In genomic region chr9:137028281-137029057, GRCh38 we compare ENCODE assay signal across 8 cellular contexts. TPM values are rescaled to one million over a fixed set of nuclear protein-coding genes. Genes with fewer than 3 reads are reported as not detected.
DNase-seq lines count a peak whose midpoint lies in the region; ATAC-seq and TF ChIP-seq lines count a peak whose summit lies in the region.

No MANE protein-coding gene starts in this region.

- H3K27ac ChIP-seq in testis: no peak overlapping the region

- H3K9me3 Mint-ChIP-seq in activated T-helper 2 cell treated with anti-CD3 and anti-CD28 coated beads, Interferon-gamma antibody, Interleukin-2, Interleukin-4, amounts not matched to agents 10 μg/mL and 5 μg/mL and 100 μg/mL, durations not matched to agents 14 hours and 24 hours and 36 hours: no peaks in the 10 kb centered on the region
- H3K9me3 Mint-ChIP-seq in neural crest cell: no peaks in the 10 kb centered on the region

- peak; percentile 33 for ATAC-seq in HG03439 (IDR thresholded peaks at IDR 0.05; ENCODE audit: unreplicated experiment)

- H3K9me3 ChIP-seq in testis: no peaks in the 10 kb centered on the region

- TF ChIP-seq CTCF in GM12873 (IDR thresholded peaks at IDR 0.05; ENCODE audit: insufficient read depth, low read depth, low read length, missing control alignments): peak; percentile 73
- no peak for TF ChIP-seq CTCF in foreskin fibroblast (IDR thresholded peaks at IDR 0.05; ENCODE audit: low read depth, low read length)
- peak; percentile 33 for TF ChIP-seq CTCF in neural crest cell (conservative IDR thresholded peaks at IDR 0.05)
- TF ChIP-seq CTCF in testis (IDR thresholded peaks at IDR 0.05): peak in 1 of 3 experiments; percentile 67

- peaks cover 28% of the 10 kb centered on the region for H3K4me1 ChIP-seq in testis

- DNase-seq in OCI-M1 (lab: John Stamatoyannopoulos, UW): peak; percentile 65
- peak; percentile 65 for DNase-seq in activated T-helper 2 cell treated with anti-CD3 and anti-CD28 coated beads, Interferon-gamma antibody, Interleukin-2, Interleukin-4, amounts not matched to agents 10 μg/mL and 5 μg/mL and 100 μg/mL, durations not matched to agents 14 hours and 24 hours and 36 hours (ENCODE audit: low spot score)
- DNase-seq in foreskin fibroblast: peak; percentile 50 to 83
- DNase-seq in neural crest cell (ENCODE audit: low read depth, low spot score): peak; percentile 57
- peak; percentile 71 for DNase-seq in testis
- DNase-seq in SHP77 treated with DMSO at 0.1 percent for 48 hours (lab: John Stamatoyannopoulos, UW): no peak

- peaks cover 2% of the 10 kb centered on the region for H3K27me3 Mint-ChIP-seq in activated T-helper 2 cell treated with anti-CD3 and anti-CD28 coated beads, Interferon-gamma antibody, Interleukin-2, Interleukin-4, amounts not matched to agents 10 μg/mL and 5 μg/mL and 100 μg/mL, durations not matched to agents 14 hours and 24 hours and 36 hours (ENCODE audit: low read depth)
- no peaks in the 10 kb centered on the region for H3K27me3 Mint-ChIP-seq in neural crest cell (ENCODE audit: low read depth)

- no peak overlapping the region for H3K27ac Mint-ChIP-seq in activated T-helper 2 cell treated with anti-CD3 and anti-CD28 coated beads, Interferon-gamma antibody, Interleukin-2, Interleukin-4, amounts not matched to agents 10 μg/mL and 5 μg/mL and 100 μg/mL, durations not matched to agents 14 hours and 24 hours and 36 hours
- no peak overlapping the region for H3K27ac Mint-ChIP-seq in neural crest cell (ENCODE audit: unreplicated experiment)

- H3K36me3 Mint-ChIP-seq in activated T-helper 2 cell treated with anti-CD3 and anti-CD28 coated beads, Interferon-gamma antibody, Interleukin-2, Interleukin-4, amounts not matched to agents 10 μg/mL and 5 μg/mL and 100 μg/mL, durations not matched to agents 14 hours and 24 hours and 36 hours (ENCODE audit: low read depth): no peaks in the 10 kb centered on the region
- H3K36me3 Mint-ChIP-seq in neural crest cell (ENCODE audit: low read depth): no peaks in the 10 kb centered on the region

- H3K27me3 ChIP-seq in testis: no peaks in the 10 kb centered on the region

- H3K4me3 Mint-ChIP-seq in activated T-helper 2 cell treated with anti-CD3 and anti-CD28 coated beads, Interferon-gamma antibody, Interleukin-2, Interleukin-4, amounts not matched to agents 10 μg/mL and 5 μg/mL and 100 μg/mL, durations not matched to agents 14 hours and 24 hours and 36 hours (ENCODE audit: low read depth): peak overlapping the region; percentile 73
- peak overlapping the region; percentile 76 for H3K4me3 Mint-ChIP-seq in neural crest cell

- H3K4me1 Mint-ChIP-seq in activated T-helper 2 cell treated with anti-CD3 and anti-CD28 coated beads, Interferon-gamma antibody, Interleukin-2, Interleukin-4, amounts not matched to agents 10 μg/mL and 5 μg/mL and 100 μg/mL, durations not matched to agents 14 hours and 24 hours and 36 hours (ENCODE audit: low read depth): peaks cover 28% of the 10 kb centered on the region
- H3K4me1 Mint-ChIP-seq in neural crest cell: peaks cover 8% of the 10 kb centered on the region

- TF ChIP-seq POLR2A in testis (IDR thresholded peaks at IDR 0.05): no peak

- intact Hi-C loops in activated T-helper 2 cell treated with anti-CD3 and anti-CD28 coated beads, Interferon-gamma antibody, Interleukin-2, Interleukin-4, amounts not matched to agents 10 μg/mL and 5 μg/mL and 100 μg/mL, durations not matched to agents 14 hours and 24 hours and 36 hours (cut with micrococcal nuclease): loop anchor here (5.0 kb wide), 1 partner anchor 36 kb away; the partner anchor contains the start of gene PAXX
- intact Hi-C loops in testis (cut with DNase I; ENCODE audit: low total_unique reads): loop anchor here (5.0 kb wide), 1 partner anchor 241 kb away; no protein-coding TSS in a partner anchor

- peak overlapping the region; percentile 49 to 57 for H3K4me3 ChIP-seq in foreskin fibroblast (ENCODE audit: low read depth in 1 of 2, low read length in 2 of 2)
- peak overlapping the region; percentile 56 to 60 for H3K4me3 ChIP-seq in testis

- WGBS in testis, 2 donors: 0% methylated on average over 39 of the region's 95 CpGs; no CpG with 5 or more reads in 1 of the 2 donors

- no peaks in the 10 kb centered on the region for H3K36me3 ChIP-seq in testis (ENCODE audit: low read depth, missing control alignments)

RNA-seq across cellular contexts. Expression of gene ABCA2, which starts 0.4 kb away (rescaled TPM):
- total RNA-seq in activated T-helper 2 cell treated with anti-CD3 and anti-CD28 coated beads, Interferon-gamma antibody, Interleukin-2, Interleukin-4, amounts not matched to agents 10 μg/mL and 5 μg/mL and 100 μg/mL, durations not matched to agents 14 hours and 24 hours and 36 hours: 27.4 and 31.4 TPM in 2 replicates
- total RNA-seq in neural crest cell (31.7 and 37.1 TPM in 2 replicates), testis (10 to 100 TPM; 56.0 to 65.5 TPM)
- 33.6 TPM for polyA plus RNA-seq in testis (ENCODE audit: insufficient read depth, low read depth, low replicate concordance)

RNA-seq across cellular contexts. Expression of gene FUT7, which starts 3.4 kb away (rescaled TPM):
- total RNA-seq in activated T-helper 2 cell treated with anti-CD3 and anti-CD28 coated beads, Interferon-gamma antibody, Interleukin-2, Interleukin-4, amounts not matched to agents 10 μg/mL and 5 μg/mL and 100 μg/mL, durations not matched to agents 14 hours and 24 hours and 36 hours: 0.21 TPM in 1 of 2 replicates, not detected in the other
- total RNA-seq in neural crest cell: 0.14 TPM in 1 of 2 replicates, not detected in the other
- total RNA-seq in testis: under 1 TPM; 0.06 to 0.24 TPM
- polyA plus RNA-seq in testis (ENCODE audit: insufficient read depth, low read depth, low replicate concordance): 0.24 TPM

RNA-seq across cellular contexts. Expression of gene NPDC1, which starts 17.5 kb away (rescaled TPM):
- 32.7 and 36.0 TPM in 2 replicates for total RNA-seq in activated T-helper 2 cell treated with anti-CD3 and anti-CD28 coated beads, Interferon-gamma antibody, Interleukin-2, Interleukin-4, amounts not matched to agents 10 μg/mL and 5 μg/mL and 100 μg/mL, durations not matched to agents 14 hours and 24 hours and 36 hours
- total RNA-seq in neural crest cell (54.7 and 61.1 TPM in 2 replicates), testis (100 to 1,000 TPM in 1 of 2 donors, 10 to 100 TPM in 1; 75.9 to 103 TPM)
- polyA plus RNA-seq in testis (ENCODE audit: insufficient read depth, low read depth, low replicate concordance): 47.7 TPM

RNA-seq across cellular contexts. Expression of gene ENTPD2, which starts 25.4 kb away (rescaled TPM):
- not detected in 2 replicates for total RNA-seq in activated T-helper 2 cell treated with anti-CD3 and anti-CD28 coated beads, Interferon-gamma antibody, Interleukin-2, Interleukin-4, amounts not matched to agents 10 μg/mL and 5 μg/mL and 100 μg/mL, durations not matched to agents 14 hours and 24 hours and 36 hours
- total RNA-seq in neural crest cell (not detected in 2 replicates), testis (1 to 10 TPM; 5.7 to 9.6 TPM)
- polyA plus RNA-seq in testis (ENCODE audit: insufficient read depth, low read depth, low replicate concordance): 8.5 TPM

RNA-seq across cellular contexts. Expression of gene CLIC3, which starts 32.1 kb away (rescaled TPM):
- total RNA-seq in activated T-helper 2 cell treated with anti-CD3 and anti-CD28 coated beads, Interferon-gamma antibody, Interleukin-2, Interleukin-4, amounts not matched to agents 10 μg/mL and 5 μg/mL and 100 μg/mL, durations not matched to agents 14 hours and 24 hours and 36 hours: not detected in 2 replicates
- total RNA-seq in neural crest cell (not detected in 2 replicates), testis (1 to 10 TPM; 1.8 to 1.9 TPM)
- 2.8 TPM for polyA plus RNA-seq in testis (ENCODE audit: insufficient read depth, low read depth, low replicate concordance)
